9 cellular contexts compared by ENCODE assay signal in the genomic region with DNA sequence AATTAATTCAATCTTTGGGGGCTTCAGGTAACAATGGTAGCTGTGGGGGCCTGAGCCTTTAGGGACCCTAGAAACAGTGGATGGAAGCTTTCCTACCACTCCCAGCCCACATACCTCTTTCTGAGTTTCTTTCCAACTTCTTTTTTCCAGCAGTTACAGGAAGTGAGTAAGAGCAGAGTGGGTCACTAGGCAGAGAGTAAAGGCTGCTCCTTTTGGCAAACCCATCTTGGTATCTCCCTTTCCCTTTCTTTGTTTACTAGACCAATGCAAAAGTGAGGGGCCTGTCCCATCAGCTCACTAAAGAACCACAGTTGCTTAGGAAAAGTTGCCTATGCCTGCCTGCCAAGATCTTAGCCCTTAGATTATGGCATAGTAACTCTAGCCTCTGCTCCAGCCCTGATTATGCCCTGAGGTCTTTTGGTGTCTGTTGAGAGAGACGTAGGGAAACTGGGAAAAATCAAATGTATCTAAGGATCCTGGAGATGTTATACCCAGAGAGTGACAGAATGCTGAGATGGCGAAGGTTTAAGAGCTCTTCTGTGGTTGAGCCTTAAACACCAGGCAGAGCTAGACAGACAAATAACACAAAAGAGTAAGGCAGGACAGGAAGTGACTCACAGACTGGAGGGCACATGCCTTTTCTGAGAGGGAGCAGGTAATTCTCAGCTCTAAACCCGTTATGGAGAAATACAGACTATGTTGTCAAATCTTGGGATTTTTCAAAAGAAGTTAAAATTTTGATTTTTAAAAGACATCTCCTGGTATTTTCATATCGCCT. TPM values are rescaled to one million over a fixed set of nuclear protein-coding genes. Genes with fewer than 3 reads are reported as not detected.
DNase-seq lines count a peak whose midpoint lies in the region; ATAC-seq and TF ChIP-seq lines count a peak whose summit lies in the region.
"Had no signal": no experiment of that assay in that cellular context is flagged by ENCODE, and none has a peak within 500 bp of the region (broad histone marks: within the 10 kb centered on the region; RNA-seq: fewer than 3 reads in every experiment).

No MANE protein-coding gene starts in this region.

- no peak for TF ChIP-seq CTCF in activated CD8-positive, alpha-beta T cell treated with anti-CD3 and anti-CD28 coated beads for 36 hours (IDR thresholded peaks at IDR 0.05)

- H3K4me3 ChIP-seq in HUES6 (ENCODE audit: low read depth, low read length), result no peak overlapping the region

- H3K36me3 ChIP-seq in HUES6 (ENCODE audit: control insufficient read depth, insufficient read depth, low read length), result no peaks in the 10 kb centered on the region

- ATAC-seq in activated CD8-positive, alpha-beta T cell treated with anti-CD3 and anti-CD28 coated beads for 36 hours, result peak; percentile 84
- no peak for ATAC-seq in GM21381 (IDR thresholded peaks at IDR 0.05; ENCODE audit: unreplicated experiment)
- ATAC-seq in HG03135 (IDR thresholded peaks at IDR 0.05; ENCODE audit: unreplicated experiment), result no peak
- ATAC-seq in GM19395 (IDR thresholded peaks at IDR 0.05; ENCODE audit: unreplicated experiment), result no peak

- peaks cover 13% of the 10 kb centered on the region for H3K27me3 Mint-ChIP-seq in activated CD8-positive, alpha-beta T cell treated with anti-CD3 and anti-CD28 coated beads for 36 hours

- peaks cover 15% of the 10 kb centered on the region for H3K4me1 Mint-ChIP-seq in activated CD8-positive, alpha-beta T cell treated with anti-CD3 and anti-CD28 coated beads for 36 hours (ENCODE audit: low read depth)

- CTCF ChIA-PET in activated CD8-positive, alpha-beta T cell treated with anti-CD3 and anti-CD28 coated beads for 36 hours (lab: Charles Lee), result interaction anchor here (1.1 to 1.6 kb wide), 5 partner anchors 10 to 516 kb away, joined by 3 to 6 read pairs (median 4); no protein-coding TSS in a partner anchor

- H3K9me3 Mint-ChIP-seq in activated CD8-positive, alpha-beta T cell treated with anti-CD3 and anti-CD28 coated beads for 36 hours, result no peaks in the 10 kb centered on the region

- no peaks in the 10 kb centered on the region for H3K9me3 ChIP-seq in HUES6 (ENCODE audit: control insufficient read depth, insufficient read depth, low read depth, low read length)

- intact Hi-C loops in activated CD8-positive, alpha-beta T cell treated with anti-CD3 and anti-CD28 coated beads for 36 hours (cut with micrococcal nuclease), result no loop called here

- H3K27ac Mint-ChIP-seq in activated CD8-positive, alpha-beta T cell treated with anti-CD3 and anti-CD28 coated beads for 36 hours, result peak overlapping the region; percentile 64

- H3K27me3 ChIP-seq in HUES6 (ENCODE audit: control insufficient read depth, insufficient read depth, low read length), result no peaks in the 10 kb centered on the region

- no peaks in the 10 kb centered on the region for H3K36me3 Mint-ChIP-seq in activated CD8-positive, alpha-beta T cell treated with anti-CD3 and anti-CD28 coated beads for 36 hours (ENCODE audit: low read depth)

- POLR2A ChIA-PET in activated CD8-positive, alpha-beta T cell treated with anti-CD3 and anti-CD28 coated beads for 36 hours (lab: Charles Lee), result interaction anchor here (0.6 kb wide), 2 partner anchors 26 to 58 kb away, joined by 3 read pairs; no protein-coding TSS in a partner anchor

- H3K4me3 Mint-ChIP-seq in activated CD8-positive, alpha-beta T cell treated with anti-CD3 and anti-CD28 coated beads for 36 hours, result no peak overlapping the region

- H3K4me1 ChIP-seq in HUES6 (ENCODE audit: control insufficient read depth, insufficient read depth, low read length), result peaks cover 20% of the 10 kb centered on the region

- peak overlapping the region; percentile 44 for H3K9ac ChIP-seq in HUES6 (ENCODE audit: low read length)

- DNase-seq in DMS53 treated with DMSO at 0.1 percent for 48 hours (lab: John Stamatoyannopoulos, UW; ENCODE audit: unreplicated experiment) (peak; percentile 75), kidney glomerular epithelial cell (lab: John Stamatoyannopoulos, UW) (peak; percentile 65), NCI-H128 (lab: John Stamatoyannopoulos, UW; ENCODE audit: unreplicated experiment) (no peak)
- peak; percentile 30 for DNase-seq in activated CD8-positive, alpha-beta T cell treated with anti-CD3 and anti-CD28 coated beads for 36 hours
- DNase-seq: NCI-H526 had no signal

- H3K27ac ChIP-seq in HUES6 (ENCODE audit: low read depth, low read length), result peak overlapping the region; percentile 51; the same call in 1 of the 2 replicates

RNA-seq across cellular contexts. Expression of gene CHGB, which starts 7.7 kb away (rescaled TPM):
- total RNA-seq in activated CD8-positive, alpha-beta T cell treated with anti-CD3 and anti-CD28 coated beads for 36 hours, result not detected

RNA-seq across cellular contexts. Expression of gene TRMT6, which starts 31.3 kb away (rescaled TPM):
- 10 to 100 TPM; 15.9 to 16.7 TPM for total RNA-seq in activated CD8-positive, alpha-beta T cell treated with anti-CD3 and anti-CD28 coated beads for 36 hours

RNA-seq across cellular contexts. Expression of gene MCM8, which starts 31.4 kb away (rescaled TPM):
- total RNA-seq in activated CD8-positive, alpha-beta T cell treated with anti-CD3 and anti-CD28 coated beads for 36 hours, result 10 to 100 TPM; 46.6 to 47.8 TPM
